31 cellular contexts compared by ENCODE assay signal in genomic region chr1:20167126-20167525, GRCh38. TPM values are rescaled to one million over a fixed set of nuclear protein-coding genes. Genes with fewer than 3 reads are reported as not detected.
A peak's percentile ranks its signal among the peaks of the same experiment; 100 is the strongest.
DNase-seq lines count a peak whose midpoint lies in the region; ATAC-seq and TF ChIP-seq lines count a peak whose summit lies in the region.
"Had no signal": no experiment of that assay in that cellular context is flagged by ENCODE, and none has a peak within 500 bp of the region (broad histone marks: within the 10 kb centered on the region; RNA-seq: fewer than 3 reads in every experiment).

No MANE protein-coding gene starts in this region.

- H3K27me3 ChIP-seq in BLaER1 treated with 17β-estradiol and CSF1 and Interleukin-3, amounts not matched to agents 10 nM and 100 nM = no peaks in the 10 kb centered on the region
- H3K27me3 ChIP-seq in foreskin keratinocyte = no peaks in the 10 kb centered on the region
- peaks cover 0 to 2% of the 10 kb centered on the region in 2 donors for H3K27me3 ChIP-seq in stomach smooth muscle (ENCODE audit: control insufficient read depth in 1 of 2, insufficient read depth in 2 of 2, low read length in 2 of 2)
- H3K27me3 ChIP-seq in gastroesophageal sphincter = no peaks in the 10 kb centered on the region
- H3K27me3 ChIP-seq: BLaER1 had no signal

- CTCF ChIA-PET in RWPE1 (lab: Yijun Ruan, JAX) = interaction anchor here (0.6 to 1.0 kb wide), 2 partner anchors 264 to 514 kb away, joined by 3 read pairs; no protein-coding TSS in a partner anchor

- H3K9ac ChIP-seq in BLaER1 treated with 17β-estradiol and CSF1 and Interleukin-3, amounts not matched to agents 10 nM and 100 nM = peak overlapping the region in 1 of 11 experiments; percentile 27; a peak in 1 of 22 replicates
- no peak overlapping the region for H3K9ac ChIP-seq in stomach smooth muscle (ENCODE audit: low read length in 2 of 2)

- peak overlapping the region; percentile 16 to 93 (median 54); a peak in 20 of 22 replicates for H3K4me2 ChIP-seq in BLaER1 treated with 17β-estradiol and CSF1 and Interleukin-3, amounts not matched to agents 10 nM and 100 nM

- TF ChIP-seq CTCF in RWPE1 (conservative IDR thresholded peaks at IDR 0.05; ENCODE audit: low read depth) (no peak), foreskin keratinocyte (conservative IDR thresholded peaks at IDR 0.05) (no peak), gastroesophageal sphincter (IDR thresholded peaks at IDR 0.05) (no peak)

- POLR2A ChIA-PET in RWPE1 (lab: Yijun Ruan, JAX; ENCODE audit: low non-redundant PET) = interaction anchor here (0.5 kb wide), 1 partner anchor 218 kb away, joined by 3 read pairs; no protein-coding TSS in a partner anchor

- WGBS in gastroesophageal sphincter (ENCODE audit: low coverage in 1 of 2), 2 donors = 67 to 88% methylated on average over 7 to 8 of the region's 8 CpGs

- no peak overlapping the region for H3K4me3 ChIP-seq in BLaER1 treated with 17β-estradiol and CSF1 and Interleukin-3, amounts not matched to agents 10 nM and 100 nM
- H3K4me3 ChIP-seq in stomach smooth muscle (ENCODE audit: low read length in 2 of 2) = no peak overlapping the region
- H3K4me3 ChIP-seq in gastroesophageal sphincter = no peak overlapping the region
- H3K4me3 ChIP-seq: BLaER1, SJCRH30 had no signal

- peaks cover 0 to 21% (median 0%) of the 10 kb centered on the region in 11 experiments; a peak in 5 of 22 replicates for H3K36me3 ChIP-seq in BLaER1 treated with 17β-estradiol and CSF1 and Interleukin-3, amounts not matched to agents 10 nM and 100 nM
- H3K36me3 ChIP-seq in stomach smooth muscle (ENCODE audit: control insufficient read depth in 2 of 2, insufficient read depth in 2 of 2, low read length in 2 of 2) (no peaks in the 10 kb centered on the region), gastroesophageal sphincter (no peaks in the 10 kb centered on the region)
- H3K36me3 ChIP-seq: BLaER1, SJCRH30 had no signal

- peaks cover 0 to 6% (median 0%) of the 10 kb centered on the region in 11 experiments; a peak in 1 of 22 replicates for H4K20me1 ChIP-seq in BLaER1 treated with 17β-estradiol and CSF1 and Interleukin-3, amounts not matched to agents 10 nM and 100 nM
- H4K20me1 ChIP-seq: BLaER1 had no signal

- peak; percentile 20 for ATAC-seq in foreskin keratinocyte
- ATAC-seq in GM18502 (IDR thresholded peaks at IDR 0.05; ENCODE audit: poor library complexity, unreplicated experiment) = no peak
- ATAC-seq in left lobe of liver = no peak
- no peak for ATAC-seq in gastroesophageal sphincter
- ATAC-seq: PC-3, Right ventricle myocardium inferior, SK-N-SH treated with all-trans-retinoic acid at 6 μM for 48 hours had no signal

- DNase-seq in RWPE1 (ENCODE audit: low spot score) (peak; percentile 23), foreskin keratinocyte (peak in 1 of 2 donors; percentile 46), left lobe of liver (ENCODE audit: low spot score) (no peak)
- DNase-seq: CD4-positive, alpha-beta T cell; DMS53; GOT3; HCEC 1CT; KBM-7; MV-4-11; NCI-H1105; NCI-H146; NCI-H1930; NCI-H2107; NCI-H446; NCI-H524 treated with DMSO at 0.1 percent for 48 hours; NCI-H774; PC-3; SJCRH30 had no signal

- peaks cover 10 to 36% (median 19%) of the 10 kb centered on the region in 11 experiments for H3K9me3 ChIP-seq in BLaER1 treated with 17β-estradiol and CSF1 and Interleukin-3, amounts not matched to agents 10 nM and 100 nM (replicated peaks in 1 of 11)
- H3K9me3 ChIP-seq in stomach smooth muscle (ENCODE audit: control insufficient read depth in 2 of 2, low read length in 2 of 2) (no peaks in the 10 kb centered on the region), gastroesophageal sphincter (peaks cover 0 to 13% (median 0%) of the 10 kb centered on the region in 3 donors)
- H3K9me3 ChIP-seq: SJCRH30 had no signal

- no peak for TF ChIP-seq POLR2A in gastroesophageal sphincter (IDR thresholded peaks at IDR 0.05)

- peaks cover 43 to 87% (median 78%) of the 10 kb centered on the region in 10 experiments for H3K4me1 ChIP-seq in BLaER1 treated with 17β-estradiol and CSF1 and Interleukin-3, amounts not matched to agents 10 nM and 100 nM
- H3K4me1 ChIP-seq in foreskin keratinocyte (peaks cover 6% of the 10 kb centered on the region), stomach smooth muscle (ENCODE audit: control insufficient read depth, insufficient read depth, low read length) (peaks cover 10% of the 10 kb centered on the region), gastroesophageal sphincter (peaks cover 0 to 28% (median 0%) of the 10 kb centered on the region in 3 donors)
- H3K4me1 ChIP-seq: SJCRH30 had no signal

- no peak for TF ChIP-seq EP300 in gastroesophageal sphincter (IDR thresholded peaks at IDR 0.05)

- H3K27ac ChIP-seq in BLaER1 treated with 17β-estradiol and CSF1 and Interleukin-3, amounts not matched to agents 10 nM and 100 nM = peak overlapping the region in 6 of 11 experiments; percentile 4 to 38 (median 10); a peak in 4 of 22 replicates
- H3K27ac ChIP-seq in RWPE1 (no peak overlapping the region), foreskin keratinocyte (no peak overlapping the region), stomach smooth muscle (ENCODE audit: low read length) (peak overlapping the region; percentile 24), gastroesophageal sphincter (no peak overlapping the region)
- H3K27ac ChIP-seq: BLaER1, SJCRH30 had no signal

RNA-seq across cellular contexts. Expression of gene UBXN10, which starts 18.8 kb away (rescaled TPM):
- total RNA-seq in foreskin keratinocyte (0.07 and 0.10 TPM in 2 replicates), left lobe of liver (1.3 TPM), gastroesophageal sphincter (10 to 100 TPM in 3 of 4 donors, 1 to 10 TPM in 1; 9.2 to 27.9 (median 18.8) TPM)
- 0.03 and 0.06 TPM in 2 replicates for polyA plus RNA-seq in foreskin keratinocyte
- total RNA-seq: LHCN-M2, MCF 10A, PC-3, SJCRH30 had no signal
- polyA plus RNA-seq: AG04450 had no signal

RNA-seq across cellular contexts. Expression of gene PLA2G2C, which starts 19.2 kb away (rescaled TPM):
- total RNA-seq in foreskin keratinocyte (not detected in 2 replicates), left lobe of liver (not detected), gastroesophageal sphincter (under 1 TPM in 2 of 4 donors, not detected in 2; 0.31 to 0.81 TPM)
- polyA plus RNA-seq in foreskin keratinocyte = not detected in 2 replicates
- total RNA-seq: CD4-positive, alpha-beta T cell; Daoy; G401; HT-29; LHCN-M2; MCF 10A; PC-3; Right ventricle myocardium inferior; SJCRH30 had no signal
- polyA plus RNA-seq: AG04450 had no signal

RNA-seq across cellular contexts. Expression of gene PLA2G2F, which starts 28.0 kb away (rescaled TPM):
- total RNA-seq in foreskin keratinocyte (0.04 and 0.07 TPM in 2 replicates), left lobe of liver (not detected), gastroesophageal sphincter (not detected)
- polyA plus RNA-seq in foreskin keratinocyte = 0.06 TPM in 1 of 2 replicates, not detected in the other
- total RNA-seq: CD4-positive, alpha-beta T cell; Daoy; G401; LHCN-M2; MCF 10A; Right ventricle myocardium inferior; SJCRH30 had no signal
- polyA plus RNA-seq: AG04450 had no signal

RNA-seq across cellular contexts. Expression of gene PLA2G2D, which starts 47.8 kb away (rescaled TPM):
- total RNA-seq in foreskin keratinocyte (not detected in 2 replicates), left lobe of liver (not detected), gastroesophageal sphincter (not detected)
- not detected in 2 replicates for polyA plus RNA-seq in foreskin keratinocyte
- total RNA-seq: CD4-positive, alpha-beta T cell; Daoy; G401; HT-29; LHCN-M2; MCF 10A; PC-3; Right ventricle myocardium inferior; SJCRH30 had no signal
- polyA plus RNA-seq: AG04450 had no signal

Comparison
In these comparisons a context has a peak if more than half of its experiments do, and no peak if none do; other contexts are left out.
1. H3K27ac ChIP-seq: peak in BLaER1 treated with 17β-estradiol and CSF1 and Interleukin-3, amounts not matched to agents 10 nM and 100 nM (6 of 11) and stomach smooth muscle (single experiment); none in RWPE1 (single experiment), foreskin keratinocyte (single experiment) and gastroesophageal sphincter (0 of 4).